Comparison of ENCODE assay signal across 22 cellular contexts in the genomic region with DNA sequence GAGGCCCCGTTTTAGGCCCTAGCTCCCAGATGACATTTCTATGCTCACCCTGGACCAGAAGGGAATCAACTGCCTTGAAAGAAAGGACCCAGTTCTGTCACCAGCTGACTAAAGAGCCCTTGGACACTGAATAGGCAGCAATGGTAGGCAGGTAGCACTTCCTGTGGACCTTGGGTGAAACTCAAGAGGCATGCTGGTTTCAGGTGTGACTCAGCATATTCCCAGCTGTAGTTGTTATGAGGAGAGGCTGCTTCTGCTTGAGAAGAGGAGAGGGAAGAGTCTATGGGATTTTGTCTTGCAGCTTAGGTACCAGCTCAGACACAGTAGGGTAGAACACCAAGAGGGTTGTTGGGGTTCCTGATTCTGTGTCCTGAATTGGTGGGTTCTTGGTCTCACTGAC. TPM values are rescaled to one million over a fixed set of nuclear protein-coding genes. Genes with fewer than 3 reads are reported as not detected.
A peak's percentile ranks its signal among the peaks of the same experiment; 100 is the strongest.
DNase-seq lines count a peak whose midpoint lies in the region; ATAC-seq, FAIRE-seq and TF ChIP-seq lines count a peak whose summit lies in the region.
"Had no signal": no experiment of that assay in that cellular context is flagged by ENCODE, and none has a peak within 500 bp of the region (broad histone marks: within the 10 kb centered on the region; RNA-seq: fewer than 3 reads in every experiment).

No MANE protein-coding gene starts in this region.

- H3K4me1 ChIP-seq in K562 (replicated peaks in 1 of 2; ENCODE audit: control insufficient read depth in 2 of 2, insufficient read depth in 2 of 2, low read length in 2 of 2) = no peaks in the 10 kb centered on the region
- H3K4me1 ChIP-seq in naive thymus-derived CD4-positive, alpha-beta T cell (ENCODE audit: control insufficient read depth in 2 of 2, insufficient read depth in 2 of 2, low read length in 2 of 2) = no peaks in the 10 kb centered on the region
- H3K4me1 ChIP-seq: Peyer's patch had no signal

- TF ChIP-seq CTCF in K562 (IDR thresholded peaks at IDR 0.05 in 2 of 3, conservative IDR thresholded peaks at IDR 0.05 in 1 of 3; ENCODE audit: insufficient read depth in 2 of 3, low read depth in 1 of 3, low read length in 3 of 3) = no peak

- H3K9ac ChIP-seq in K562 (ENCODE audit: insufficient read depth in 1 of 2, low read depth in 2 of 2, low read length in 2 of 2) = no peak overlapping the region

- no peaks in the 10 kb centered on the region for H3K36me3 ChIP-seq in K562 (ENCODE audit: control insufficient read depth, insufficient read depth, low read length)
- H3K36me3 ChIP-seq in naive thymus-derived CD4-positive, alpha-beta T cell (ENCODE audit: control insufficient read depth in 2 of 3, insufficient read depth in 3 of 3, low read length in 3 of 3) = no peaks in the 10 kb centered on the region
- H3K36me3 ChIP-seq: Peyer's patch had no signal

- H3K9me1 ChIP-seq in K562 (ENCODE audit: control insufficient read depth, insufficient read depth, low read length) = no peaks in the 10 kb centered on the region

- no peaks in the 10 kb centered on the region for H3K4me1 Mint-ChIP-seq in naive thymus-derived CD4-positive, alpha-beta T cell
- H3K4me1 Mint-ChIP-seq: CD4-positive, alpha-beta memory T cell had no signal

- H3K27me3 Mint-ChIP-seq in naive thymus-derived CD4-positive, alpha-beta T cell = peaks cover 2 to 60% (median 31%) of the 10 kb centered on the region in 5 donors

- 0% methylated on average over 1 of the region's 1 CpG for WGBS in K562 (ENCODE audit: insufficient coverage, low coverage, missing lambda C conversion rate)

- no peak overlapping the region for H3K4me2 ChIP-seq in K562 (ENCODE audit: insufficient read depth, low read length)

- H4K20me1 ChIP-seq in K562 (replicated peaks; ENCODE audit: control insufficient read depth, insufficient read depth, low read length) = no peaks in the 10 kb centered on the region

- BruUV-seq in K562 (replicated peaks; lab: Mats Ljungman, UMichigan) = no TSS peak

- H3K27ac ChIP-seq in K562 (ENCODE audit: extremely low read depth, low read depth, low read length) = no peak overlapping the region
- H3K27ac ChIP-seq in naive thymus-derived CD4-positive, alpha-beta T cell (ENCODE audit: low read depth, low read length) = no peak overlapping the region
- H3K27ac ChIP-seq: Peyer's patch had no signal

- H3K9me3 Mint-ChIP-seq in naive thymus-derived CD4-positive, alpha-beta T cell = peaks cover 1 to 32% (median 10%) of the 10 kb centered on the region in 11 donors

- no peak for FAIRE-seq in K562 (lab: Jason Lieb, UNC)
- FAIRE-seq: A204.1 had no signal

- no peak overlapping the region for H3K4me3 ChIP-seq in K562
- no peak overlapping the region for H3K4me3 ChIP-seq in naive thymus-derived CD4-positive, alpha-beta T cell (ENCODE audit: low read length)
- H3K4me3 ChIP-seq: Peyer's patch had no signal

- POLR2A ChIA-PET in K562 (lab: Yijun Ruan, JAX) = no interaction called here
- POLR2A ChIA-PET in naive thymus-derived CD4-positive, alpha-beta T cell (lab: Charles Lee) = no interaction called here

- no peak for TF ChIP-seq RAD21 in K562 (CRISPR knock-in tag; conservative IDR thresholded peaks at IDR 0.05 in 1 of 2, IDR thresholded peaks at IDR 0.05 in 1 of 2)

- CTCF ChIA-PET in K562 (lab: Yijun Ruan, JAX; ENCODE audit: low intra/inter-chr PET ratio) = no interaction called here
- CTCF ChIA-PET in naive thymus-derived CD4-positive, alpha-beta T cell (lab: Charles Lee) = no interaction called here

- peaks cover 0 to 6% (median 0%) of the 10 kb centered on the region in 5 donors for H3K36me3 Mint-ChIP-seq in naive thymus-derived CD4-positive, alpha-beta T cell
- H3K36me3 Mint-ChIP-seq: CD4-positive, alpha-beta memory T cell; IgD-negative memory B cell had no signal

- intact Hi-C loops in K562 (cut with micrococcal nuclease) = no loop called here
- intact Hi-C loops in naive thymus-derived CD4-positive, alpha-beta T cell (cut with micrococcal nuclease) = no loop called here

- DNase-seq in DMS53 (lab: John Stamatoyannopoulos, UW) (peak; percentile 86), M059J (ENCODE audit: low read depth) (peak; percentile 5), K562 (ENCODE audit: extremely low read depth in 1 of 4, low spot score in 3 of 4) (peak in 1 of 4 experiments; percentile 3), kidney tubule cell (ENCODE audit: low spot score) (peak; percentile 70), DMS114 treated with DMSO at 0.1 percent for 48 hours (lab: John Stamatoyannopoulos, UW; ENCODE audit: unreplicated experiment) (no peak), hippocampal formation (lab: John Stamatoyannopoulos, UW) (no peak)
- no peak for DNase-seq in naive thymus-derived CD4-positive, alpha-beta T cell
- DNase-seq: CD4-positive, alpha-beta memory T cell; DMS79 treated with DMSO at 0.1 percent for 48 hours; H7; HFFc6; Kasumi-1; NCI-H1417; NCI-H187 treated with DMSO at 0.1 percent for 48 hours; NCI-H226; NCI-H524; Peyer's patch; SW 1271 had no signal

- no peaks in the 10 kb centered on the region for H3K9me3 ChIP-seq in K562 (replicated peaks; ENCODE audit: control insufficient read depth, insufficient read depth, low read depth, low read length)
- H3K9me3 ChIP-seq in naive thymus-derived CD4-positive, alpha-beta T cell (ENCODE audit: control insufficient read depth in 2 of 3, low read length in 3 of 3) = no peaks in the 10 kb centered on the region

- H3K4me3 Mint-ChIP-seq in naive thymus-derived CD4-positive, alpha-beta T cell = no peak overlapping the region
- H3K4me3 Mint-ChIP-seq: CD4-positive, alpha-beta memory T cell; HFFc6; IgD-negative memory B cell had no signal

- no peaks in the 10 kb centered on the region for H3K27me3 ChIP-seq in K562 (ENCODE audit: control insufficient read depth in 2 of 2, insufficient read depth in 2 of 2, low read length in 2 of 2)
- H3K27me3 ChIP-seq in naive thymus-derived CD4-positive, alpha-beta T cell (ENCODE audit: control insufficient read depth in 2 of 2, insufficient read depth in 2 of 2, low read length in 2 of 2) = no peaks in the 10 kb centered on the region
- H3K27me3 ChIP-seq: Peyer's patch had no signal

- in situ Hi-C loops in K562 (cut with MboI) = no loop called here

- no peak overlapping the region for H3K27ac Mint-ChIP-seq in naive thymus-derived CD4-positive, alpha-beta T cell
- H3K27ac Mint-ChIP-seq: CD4-positive, alpha-beta memory T cell; HFFc6; IgD-negative memory B cell had no signal

- no peak for ATAC-seq in K562
- no peak for ATAC-seq in HG03469 (IDR thresholded peaks at IDR 0.05; ENCODE audit: unreplicated experiment)
- ATAC-seq in naive thymus-derived CD4-positive, alpha-beta T cell = no peak
- ATAC-seq: Right ventricle myocardium inferior had no signal

- TF ChIP-seq EP300 in K562 (IDR thresholded peaks at IDR 0.05; ENCODE audit: low read length) = no peak

- no peak overlapping the region for H2AFZ ChIP-seq in K562 (ENCODE audit: low read depth, low read length)

- H3K79me2 ChIP-seq in K562 (ENCODE audit: control insufficient read depth, insufficient read depth, low read length) = no peaks in the 10 kb centered on the region

- no peak for TF ChIP-seq POLR2A in K562 (conservative IDR thresholded peaks at IDR 0.05)

TF ChIP-seq in K562, 482 proteins besides CTCF, POLR2A, EP300 and RAD21:
- peak; percentile 69 for TF ChIP-seq MAFG (tag; conservative IDR thresholded peaks at IDR 0.05)
- TF ChIP-seq C11orf30 (IDR thresholded peaks at IDR 0.05; ENCODE audit: low read depth) = peak; percentile 48
- TF ChIP-seq ZFPM2 (CRISPR knock-in tag; IDR thresholded peaks at IDR 0.05) = no peak
- TF ChIP-seq RFX1 (IDR thresholded peaks at IDR 0.05) = no peak
- peak; percentile 61 for TF ChIP-seq ZNF316 (IDR thresholded peaks at IDR 0.05)
- peak; percentile 5; the same call in 1 of the 2 replicates for TF ChIP-seq MAFK (IDR thresholded peaks at IDR 0.05; ENCODE audit: low read length)
- peak; percentile 55 for TF ChIP-seq NFE2 (IDR thresholded peaks at IDR 0.05; ENCODE audit: low read depth)
- TF ChIP-seq ZKSCAN1 (IDR thresholded peaks at IDR 0.05; ENCODE audit: low read depth, low read length) = no peak
- TF ChIP-seq MAFF (IDR thresholded peaks at IDR 0.05; ENCODE audit: low read length) = peak; percentile 9; the same call in 1 of the 2 replicates
TF ChIP-seq in K562: peak in this region for 6.

RNA-seq across cellular contexts. Expression of a gene that starts 37.9 kb away (rescaled TPM):
- 0.02 TPM in 1 of 2 replicates, not detected in the other for total RNA-seq in M059J (2014; rRNA removed; shearing (Covaris generic))
- not detected in 2 replicates for total RNA-seq in K562 (2011; cell fraction: chromatin; rRNA removed; ENCODE audit: low replicate concordance)
- not detected in 2 replicates for total RNA-seq in K562 (2011; cell fraction: nucleolus; rRNA removed)
- not detected in 2 replicates for total RNA-seq in K562 (2011; cell fraction: nucleoplasm; rRNA removed)
- total RNA-seq in K562 (2014; rRNA removed) (not detected in 2 replicates), K562 (2014; rRNA removed; fragmentation: Illumina TruSeq; extraction: Trizol) (not detected in 2 replicates), K562 (2015; rRNA removed; fragmentation: Illumina TruSeq; extraction: Trizol) (not detected in 2 replicates), K562 (2021) (not detected in 2 replicates)
- polyA plus RNA-seq in K562 (2011; rRNA removed) (not detected in 2 replicates), K562 (2014; fragmentation: Illumina TruSeq; extraction: Trizol) (not detected in 2 replicates), K562 (2014; fragmentation: Nextera tagmentation; extraction: Ambion mirVana) (not detected), K562 (2014; rRNA removed) (not detected in 2 replicates)
- not detected in 2 replicates for polyA plus RNA-seq in K562 (2011; cell fraction: cytosol; rRNA removed)
- not detected in 2 replicates for polyA plus RNA-seq in K562 (2011; cell fraction: nucleus; rRNA removed)
- not detected in 2 replicates for polyA plus RNA-seq in K562 (2012)
- polyA minus RNA-seq in K562 (2011; rRNA and poly(A)+ RNA removed) = not detected in 2 replicates
- polyA minus RNA-seq in K562 (2011; cell fraction: cytosol; rRNA and poly(A)+ RNA removed) = not detected in 2 replicates
- polyA minus RNA-seq in K562 (2011; cell fraction: nucleus; rRNA and poly(A)+ RNA removed) = not detected in 2 replicates
- not detected for total RNA-seq in naive thymus-derived CD4-positive, alpha-beta T cell
- polyA plus RNA-seq in naive thymus-derived CD4-positive, alpha-beta T cell = not detected
- total RNA-seq: CD4-positive, alpha-beta memory T cell; H7; Right ventricle myocardium inferior had no signal
- polyA plus RNA-seq: CD4-positive, alpha-beta memory T cell; IgD-negative memory B cell had no signal

Comparison
In these comparisons a context has a peak if more than half of its experiments do, and no peak if none do; other contexts are left out.
1. DNase-seq: peak in DMS53 (single experiment), M059J (single experiment) and kidney tubule cell (single experiment); none in DMS114 treated with DMSO at 0.1 percent for 48 hours (single experiment), hippocampal formation (0 of 2) and naive thymus-derived CD4-positive, alpha-beta T cell (0 of 9).